In genomic region chr5:65895891-65896290, GRCh38 we compare ENCODE assay signal across 25 cellular contexts.
"Had no signal": no experiment of that assay in that cellular context is flagged by ENCODE, and none has a peak within 500 bp of the region (broad histone marks: within the 10 kb centered on the region; RNA-seq: fewer than 3 reads in every experiment).

No MANE protein-coding gene starts in this region.

- H3K4me3 Mint-ChIP-seq: endodermal cell; natural killer cell; stimulated activated effector memory CD8-positive, alpha-beta T cell treated with anti-CD3 and anti-CD28 coated beads, Interleukin-12 subunit alpha, Interleukin-12 subunit beta, amount 100 ng/mL, for 72 hours had no signal

- ATAC-seq: esophagus mucosa; gastrocnemius medialis; left ventricle myocardium superior; lower lobe of right lung; natural killer cell; psoas muscle; right cardiac atrium; stimulated activated effector memory CD8-positive, alpha-beta T cell treated with anti-CD3 and anti-CD28 coated beads, Interleukin-12 subunit alpha, Interleukin-12 subunit beta, amount 100 ng/mL, for 72 hours had no signal

- H3K4me1 ChIP-seq: gastrocnemius medialis, lower lobe of right lung, psoas muscle, sigmoid colon, stomach, thyroid gland, vagina had no signal

- H3K27ac ChIP-seq: epithelial cell of prostate, gastrocnemius medialis, lower lobe of right lung, ovary, psoas muscle, sigmoid colon, stomach, thyroid gland, vagina had no signal

- H3K36me3 Mint-ChIP-seq: natural killer cell; stimulated activated effector memory CD8-positive, alpha-beta T cell treated with anti-CD3 and anti-CD28 coated beads, Interleukin-12 subunit alpha, Interleukin-12 subunit beta, amount 100 ng/mL, for 72 hours had no signal

- H3K27me3 ChIP-seq: gastrocnemius medialis, ovary, sigmoid colon, stomach, thyroid gland, vagina had no signal

- H3K4me3 ChIP-seq: gastrocnemius medialis, lower lobe of right lung, ovary, psoas muscle, sigmoid colon, stomach, thyroid gland, vagina had no signal

- H3K9me3 ChIP-seq: gastrocnemius medialis, lower lobe of right lung, ovary, psoas muscle, sigmoid colon, stomach, thyroid gland, vagina had no signal

- FAIRE-seq: keratinocyte had no signal

- H3K4me1 Mint-ChIP-seq: natural killer cell; stimulated activated effector memory CD8-positive, alpha-beta T cell treated with anti-CD3 and anti-CD28 coated beads, Interleukin-12 subunit alpha, Interleukin-12 subunit beta, amount 100 ng/mL, for 72 hours had no signal

- H3K27ac Mint-ChIP-seq: endodermal cell; natural killer cell; stimulated activated effector memory CD8-positive, alpha-beta T cell treated with anti-CD3 and anti-CD28 coated beads, Interleukin-12 subunit alpha, Interleukin-12 subunit beta, amount 100 ng/mL, for 72 hours had no signal

- DNase-seq: effector CD8-positive, alpha-beta T cell; endodermal cell; foreskin fibroblast; gastrocnemius medialis; head of caudate nucleus; left ventricle myocardium superior; lower lobe of right lung; natural killer cell; occipital lobe; ovary; posterior cingulate gyrus; psoas muscle; sigmoid colon; stimulated activated CD4-positive, alpha-beta T cell treated with anti-CD3 and anti-CD28 coated beads, Interleukin-2, amount 100 ng/mL, for 24 hours; stimulated activated CD4-positive, alpha-beta T cell treated with anti-CD3 and anti-CD28 coated beads, Interleukin-4, amount 100 ng/mL, for 24 hours; stimulated activated naive CD4-positive, alpha-beta T cell treated with Interleukin-2 at 50 U/mL for 16 hours; stomach; thyroid gland; trophoblast cell had no signal

- H3K9me3 Mint-ChIP-seq: endodermal cell; natural killer cell; stimulated activated effector memory CD8-positive, alpha-beta T cell treated with anti-CD3 and anti-CD28 coated beads, Interleukin-12 subunit alpha, Interleukin-12 subunit beta, amount 100 ng/mL, for 72 hours had no signal

- H3K36me3 ChIP-seq: gastrocnemius medialis, lower lobe of right lung, ovary, sigmoid colon, stomach, thyroid gland, vagina had no signal
